23 cellular contexts compared by ENCODE assay signal in genomic region chr13:87087741-87088140, GRCh38.
"Had no signal": no experiment of that assay in that cellular context is flagged by ENCODE, and none has a peak within 500 bp of the region (broad histone marks: within the 10 kb centered on the region; RNA-seq: fewer than 3 reads in every experiment).

No MANE protein-coding gene starts in this region.

- H3K36me3 ChIP-seq: gastroesophageal sphincter, heart left ventricle, pancreas, right atrium auricular region, thyroid gland had no signal

- H3K4me1 ChIP-seq: body of pancreas, gastroesophageal sphincter, heart left ventricle, pancreas, psoas muscle, right atrium auricular region, thyroid gland had no signal

- H3K4me3 ChIP-seq: body of pancreas, gastroesophageal sphincter, heart left ventricle, pancreas, psoas muscle, right atrium auricular region, thyroid gland had no signal

- ATAC-seq: body of pancreas; gastroesophageal sphincter; heart left ventricle; left cardiac atrium; natural killer cell treated with Interleukin-12 subunit alpha and Interleukin-12 subunit beta and Interleukin-15 and Interleukin-18, amount 100 ng/mL, for 72 hours; pancreas; psoas muscle had no signal

- H3K9me3 ChIP-seq: body of pancreas, gastroesophageal sphincter, heart left ventricle, pancreas, psoas muscle, right atrium auricular region, thyroid gland had no signal

- H3K27ac ChIP-seq: body of pancreas, gastroesophageal sphincter, heart left ventricle, pancreas, psoas muscle, right atrium auricular region, thyroid gland had no signal

- H3K27me3 ChIP-seq: body of pancreas, gastroesophageal sphincter, heart left ventricle, right atrium auricular region, thyroid gland had no signal

- DNase-seq: activated CD4-positive, alpha-beta T cell treated with anti-CD3 and anti-CD28 coated beads for 4 hours; activated CD4-positive, alpha-beta T cell treated with anti-CD3 and anti-CD28 coated beads, Interleukin-2, amount 50 U/mL, for 48 hours; activated CD4-positive, CD25-positive, alpha-beta regulatory T cell; activated effector memory CD4-positive, alpha-beta T cell treated with Interleukin-2 at 50 U/mL for 16 hours; activated naive CD4-positive, alpha-beta T cell treated with anti-CD3 and anti-CD28 coated beads for 36 hours; activated naive CD8-positive, alpha-beta T cell treated with anti-CD3 and anti-CD28 coated beads, Interleukin-2, amount 10 ng/mL, durations not matched to agents 7 days and 5 days; activated T-cell treated with anti-CD3 and anti-CD28 coated beads, Interleukin-2, amount 50 U/mL, for 48 hours; amygdala; body of pancreas; dermis blood vessel endothelial cell; effector CD8-positive, alpha-beta T cell; heart left ventricle; islet precursor cell; left cardiac atrium; pancreas; psoas muscle; stimulated activated CD4-positive, alpha-beta T cell treated with anti-CD3 and anti-CD28 coated beads, Interleukin-12 subunit alpha, Interleukin-12 subunit beta, amount 100 ng/mL, for 4 hours; substantia nigra; T-helper 1 cell; thyroid gland had no signal
